8 cellular contexts compared by ENCODE assay signal in the genomic region with DNA sequence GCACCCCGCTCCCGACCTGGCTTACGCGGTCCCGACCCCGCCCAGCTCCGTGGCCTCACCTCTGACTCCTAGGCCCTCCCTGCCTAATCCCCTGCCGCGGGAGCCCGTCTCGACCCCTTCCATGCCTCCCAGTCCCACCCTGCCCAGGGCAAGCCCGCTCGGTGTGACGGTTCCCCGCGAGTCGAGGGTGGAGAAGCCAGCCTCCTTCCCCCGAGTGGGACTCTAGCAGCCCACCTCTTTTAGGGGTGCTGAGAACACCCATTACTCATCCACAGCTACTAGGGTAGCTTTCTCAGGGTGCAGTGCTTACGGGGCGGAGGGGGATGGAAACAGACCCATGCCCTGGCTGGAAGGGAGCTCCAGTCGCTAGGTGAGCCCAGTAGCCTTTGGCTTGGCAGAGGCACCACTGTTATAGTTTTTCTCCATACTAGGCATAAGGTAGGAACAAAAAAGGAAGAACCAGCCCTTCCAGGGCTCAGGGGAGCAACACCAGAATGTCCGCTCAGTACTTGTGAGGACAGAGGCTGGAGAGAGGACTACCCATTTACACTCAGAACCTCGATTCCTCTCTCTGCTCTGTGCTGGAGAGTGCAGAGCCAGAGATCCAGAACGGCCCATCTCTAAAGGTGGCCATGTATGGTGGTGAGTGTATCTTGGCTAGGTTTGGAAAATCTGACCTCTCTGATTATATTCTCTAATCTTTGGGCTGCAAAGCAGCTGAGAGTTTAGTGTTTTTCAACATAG. TPM values are rescaled to one million over a fixed set of nuclear protein-coding genes. Genes with fewer than 3 reads are reported as not detected.
DNase-seq lines count a peak whose midpoint lies in the region; ATAC-seq, FAIRE-seq and TF ChIP-seq lines count a peak whose summit lies in the region.

No MANE protein-coding gene starts in this region.

- peaks cover 27% of the 10 kb centered on the region for H3K4me1 Mint-ChIP-seq in dendritic cell treated with granulocyte-macrophage colony-stimulating factor and Interleukin-4, amounts not matched to agents 40 ng/mL and 50 ng/mL, for 4 days (ENCODE audit: low read depth)

- TF ChIP-seq POLR2A in tibial nerve (IDR thresholded peaks at IDR 0.05), result no peak

- intact Hi-C loops in Panc1 (cut with micrococcal nuclease; ENCODE audit: unreplicated experiment), result no loop called here
- intact Hi-C loops in dendritic cell treated with granulocyte-macrophage colony-stimulating factor and Interleukin-4, amounts not matched to agents 40 ng/mL and 50 ng/mL, for 4 days (cut with micrococcal nuclease), result loop anchor here (1.0 to 2.0 kb wide), 2 partner anchors 20 to 29 kb away; a partner anchor contains a TSS

- peak overlapping the region; percentile 88 for H3K27ac ChIP-seq in Panc1 (ENCODE audit: low read length)
- H3K27ac ChIP-seq in lung (ENCODE audit: low read depth in 1 of 2, low read length in 1 of 2), result peak overlapping the region; percentile 78 to 80
- peak overlapping the region; percentile 83 to 98 (median 94) for H3K27ac ChIP-seq in tibial nerve

- H3K36me3 ChIP-seq in Panc1 (ENCODE audit: control insufficient read depth, insufficient read depth, low read length), result peaks cover 9% of the 10 kb centered on the region
- peaks cover 3 to 19% of the 10 kb centered on the region in 2 donors for H3K36me3 ChIP-seq in lung (ENCODE audit: control insufficient read depth in 2 of 2, insufficient read depth in 2 of 2, low read length in 2 of 2)
- H3K36me3 ChIP-seq in tibial nerve, result peaks cover 0 to 39% (median 0%) of the 10 kb centered on the region in 3 donors

- H3K4me1 ChIP-seq in Panc1 (ENCODE audit: control insufficient read depth, insufficient read depth, low read length) (peaks cover 6% of the 10 kb centered on the region), lung (ENCODE audit: control insufficient read depth in 2 of 2, insufficient read depth in 2 of 2, low read length in 2 of 2) (peaks cover 0 to 3% of the 10 kb centered on the region in 2 donors), tibial nerve (peaks cover 0 to 19% (median 11%) of the 10 kb centered on the region in 4 donors)

- no TSS peak for BruUV-seq in Panc1 (replicated peaks; lab: Mats Ljungman, UMichigan)

- TF ChIP-seq CTCF in Panc1 (IDR thresholded peaks at IDR 0.05), result no peak
- TF ChIP-seq CTCF in lung (IDR thresholded peaks at IDR 0.05; ENCODE audit: control extremely low read depth, extremely low read depth), result no peak
- no peak for TF ChIP-seq CTCF in tibial nerve (IDR thresholded peaks at IDR 0.05)

- H3K4me3 ChIP-seq in Panc1 (ENCODE audit: low read depth in 2 of 2, low read length in 2 of 2) (peak overlapping the region; percentile 80 to 95), lung (peak overlapping the region; percentile 58), tibial nerve (peak overlapping the region; percentile 82 to 99 (median 94))

- DNase-seq in NCI-H82 (lab: John Stamatoyannopoulos, UW) (peak; percentile 46), NCI-H82 treated with DMSO at 0.1 percent for 48 hours (lab: John Stamatoyannopoulos, UW; ENCODE audit: unreplicated experiment) (no peak), Panc1 (ENCODE audit: low read depth, low spot score) (no peak), lung (ENCODE audit: low spot score) (no peak), tibial nerve (ENCODE audit: low spot score in 2 of 2) (no peak), NCI-H1048 (lab: John Stamatoyannopoulos, UW) (no peak), RCC 7860 (ENCODE audit: low spot score) (no peak)

- POLR2A ChIA-PET in Panc1 (lab: Charles Lee), result interaction anchor here (0.6 to 0.9 kb wide), 2 partner anchors 12 to 14 kb away, joined by 3 to 4 read pairs; no protein-coding TSS in a partner anchor

- 7% methylated on average over 20 to 24 of the region's 24 CpGs for WGBS in lung, 2 donors
- WGBS in tibial nerve, 2 donors, result 4 to 5% methylated on average over 17 to 22 of the region's 24 CpGs

- H3K36me3 Mint-ChIP-seq in dendritic cell treated with granulocyte-macrophage colony-stimulating factor and Interleukin-4, amounts not matched to agents 40 ng/mL and 50 ng/mL, for 4 days (ENCODE audit: low read depth), result peaks cover 53% of the 10 kb centered on the region

- in situ Hi-C loops in Panc1 (cut with HindIII; ENCODE audit: low pct_unique_long_range_greater_than_20kb, low sequenced_read_pairs), result no loop called here

- H3K27me3 Mint-ChIP-seq in dendritic cell treated with granulocyte-macrophage colony-stimulating factor and Interleukin-4, amounts not matched to agents 40 ng/mL and 50 ng/mL, for 4 days, result peaks cover 6% of the 10 kb centered on the region

- H3K4me3 Mint-ChIP-seq in dendritic cell treated with granulocyte-macrophage colony-stimulating factor and Interleukin-4, amounts not matched to agents 40 ng/mL and 50 ng/mL, for 4 days, result peak overlapping the region; percentile 91

- H3K27ac Mint-ChIP-seq in dendritic cell treated with granulocyte-macrophage colony-stimulating factor and Interleukin-4, amounts not matched to agents 40 ng/mL and 50 ng/mL, for 4 days, result peak overlapping the region; percentile 80

- no peak for FAIRE-seq in RCC 7860 (lab: Jason Lieb, UNC)

- H3K27me3 ChIP-seq in Panc1 (ENCODE audit: control insufficient read depth, insufficient read depth, low read length) (no peaks in the 10 kb centered on the region), lung (ENCODE audit: control insufficient read depth, insufficient read depth) (no peaks in the 10 kb centered on the region), tibial nerve (no peaks in the 10 kb centered on the region)

- ATAC-seq in Panc1 (peak; percentile 6), lung (ENCODE audit: insufficient read depth, low FRiP score) (no peak)

- TF ChIP-seq EP300 in tibial nerve (IDR thresholded peaks at IDR 0.05), result no peak

- H3K9me3 Mint-ChIP-seq in dendritic cell treated with granulocyte-macrophage colony-stimulating factor and Interleukin-4, amounts not matched to agents 40 ng/mL and 50 ng/mL, for 4 days, result no peaks in the 10 kb centered on the region

- CTCF ChIA-PET in Panc1 (lab: Charles Lee), result interaction anchor here (0.6 kb wide), 1 partner anchor 227 kb away, joined by 6 read pairs; no protein-coding TSS in a partner anchor

- H3K9me3 ChIP-seq in Panc1 (ENCODE audit: control insufficient read depth, insufficient read depth, low read depth, low read length) (no peaks in the 10 kb centered on the region), lung (ENCODE audit: control insufficient read depth in 2 of 2, insufficient read depth in 1 of 2, low read length in 1 of 2) (no peaks in the 10 kb centered on the region), tibial nerve (no peaks in the 10 kb centered on the region)

RNA-seq across cellular contexts. Expression of a gene that starts 0.6 kb away (rescaled TPM):
- total RNA-seq in Panc1 (2021; ENCODE audit: unreplicated experiment) (55.6 TPM), lung (10 to 100 TPM; 17.3 to 22.3 TPM), tibial nerve (10 to 100 TPM; 12.1 to 14.4 (median 14.3) TPM)
- polyA plus RNA-seq in Panc1 (2012; ENCODE audit: insufficient read length), result 46.6 TPM
- 10 to 100 TPM in 1 of 2 donors, 1 to 10 TPM in 1; 8.6 to 11.6 TPM for polyA plus RNA-seq in lung

RNA-seq across cellular contexts. Expression of a gene that starts 19.3 kb away (rescaled TPM):
- total RNA-seq in Panc1 (2021; ENCODE audit: unreplicated experiment), result 77.8 TPM
- 58.7 TPM for polyA plus RNA-seq in Panc1 (2012; ENCODE audit: insufficient read length)
- 10 to 100 TPM; 34.3 to 99.2 TPM for total RNA-seq in lung
- polyA plus RNA-seq in lung, result 10 to 100 TPM; 56.7 to 62.5 TPM
- total RNA-seq in tibial nerve, result 10 to 100 TPM; 45.7 to 71.4 (median 53.4) TPM

RNA-seq across cellular contexts. Expression of a gene that starts 19.4 kb away (rescaled TPM):
- 219 TPM for total RNA-seq in Panc1 (2021; ENCODE audit: unreplicated experiment)
- 518 TPM for polyA plus RNA-seq in Panc1 (2012; ENCODE audit: insufficient read length)
- total RNA-seq in lung, result 100 to 1,000 TPM; 164 to 238 TPM
- polyA plus RNA-seq in lung, result 100 to 1,000 TPM; 379 to 577 TPM
- 100 to 1,000 TPM; 111 to 217 (median 166) TPM for total RNA-seq in tibial nerve

RNA-seq across cellular contexts. Expression of a gene that starts 26.3 kb away (rescaled TPM):
- total RNA-seq in Panc1 (2021; ENCODE audit: unreplicated experiment) (0.31 TPM), lung (100 to 1,000 TPM in 1 of 2 donors, 10 to 100 TPM in 1; 88.4 to 163 TPM), tibial nerve (10 to 100 TPM; 56.6 to 95.1 (median 70.1) TPM)
- 1.2 TPM for polyA plus RNA-seq in Panc1 (2012; ENCODE audit: insufficient read length)
- 10 to 100 TPM; 74.1 to 98.6 TPM for polyA plus RNA-seq in lung

RNA-seq across cellular contexts. Expression of a gene that starts 34.5 kb away (rescaled TPM):
- total RNA-seq in Panc1 (2021; ENCODE audit: unreplicated experiment), result 1.5 TPM
- 2.3 TPM for polyA plus RNA-seq in Panc1 (2012; ENCODE audit: insufficient read length)
- total RNA-seq in lung, result 1 to 10 TPM; 1.6 to 7.6 TPM
- polyA plus RNA-seq in lung, result 1 to 10 TPM; 3.1 to 4.2 TPM
- 10 to 100 TPM in 2 of 4 donors, 1 to 10 TPM in 2; 5.1 to 12.2 (median 9.1) TPM for total RNA-seq in tibial nerve
